ENCODE assay signal across 28 cellular contexts in genomic region chr11:10701982-10702381, GRCh38. TPM values are rescaled to one million over a fixed set of nuclear protein-coding genes. Genes with fewer than 3 reads are reported as not detected.
DNase-seq lines count a peak whose midpoint lies in the region; ATAC-seq, FAIRE-seq and TF ChIP-seq lines count a peak whose summit lies in the region.
"Had no signal": no experiment of that assay in that cellular context is flagged by ENCODE, and none has a peak within 500 bp of the region (broad histone marks: within the 10 kb centered on the region; RNA-seq: fewer than 3 reads in every experiment).

No MANE protein-coding gene starts in this region.

- H3K4me3 Mint-ChIP-seq in activated CD4-positive, alpha-beta T cell treated with anti-CD3 and anti-CD28 coated beads, Interleukin-2, amount 10 ng/mL, durations not matched to agents 24 days and 14 days: no peak overlapping the region
- H3K4me3 Mint-ChIP-seq: activated naive CD8-positive, alpha-beta T cell treated with anti-CD3 and anti-CD28 coated beads, Interleukin-2, amount 50 U/mL, for 24 hours; nephron progenitor cell; T-helper 1 cell treated with Interleukin-12 subunit alpha and Interleukin-12 subunit beta and Interleukin-4 antibody, amounts not matched to agents 30 μg/mL and 1 μg/mL, for 36 hours had no signal

- intact Hi-C loops in left lung (cut with DNase I): no loop called here
- intact Hi-C loops in activated CD4-positive, alpha-beta T cell treated with anti-CD3 and anti-CD28 coated beads, Interleukin-2, amount 10 ng/mL, durations not matched to agents 24 days and 14 days (cut with micrococcal nuclease): no loop called here

- ATAC-seq in left lung (no peak), GM21367 (IDR thresholded peaks at IDR 0.05; ENCODE audit: unreplicated experiment) (no peak)
- ATAC-seq: activated naive CD8-positive, alpha-beta T cell treated with anti-CD3 and anti-CD28 coated beads, Interleukin-2, amount 50 U/mL, for 24 hours; SK-N-SH treated with all-trans-retinoic acid at 6 μM for 48 hours had no signal

- DNase-seq in EL: peak; percentile 29
- DNase-seq in NB4 (ENCODE audit: low read depth): peak; percentile 13
- DNase-seq in bronchial epithelial cell (ENCODE audit: low read depth): peak; percentile 21
- peak; percentile 8 for DNase-seq in skeletal muscle cell (ENCODE audit: low read depth)
- DNase-seq in left lung: no peak
- no peak for DNase-seq in activated CD4-positive, alpha-beta T cell treated with anti-CD3 and anti-CD28 coated beads, Interleukin-2, amount 10 ng/mL, durations not matched to agents 24 days and 14 days
- DNase-seq: activated CD4-positive, alpha-beta T cell treated with anti-CD3 and anti-CD28 coated beads, Interleukin-2, amount 50 U/mL, for 48 hours; activated naive CD4-positive, alpha-beta T cell; activated naive CD8-positive, alpha-beta T cell treated with anti-CD3 and anti-CD28 coated beads, Interleukin-2, amount 50 U/mL, for 24 hours; cerebellar nuclear complex; DMS 273 treated with DMSO at 0.1 percent for 48 hours; dorsolateral prefrontal cortex; hippocampal formation; MM.1S; NCI-H1930; NCI-H2171 treated with DMSO at 0.1 percent for 48 hours; NCI-H524; nephron progenitor cell; OCI-M1; ovary; Right ventricle myocardium superior; small intestine; stimulated activated naive CD4-positive, alpha-beta T cell treated with Interleukin-2 at 50 U/mL for 16 hours had no signal

- no peaks in the 10 kb centered on the region for H3K9me3 ChIP-seq in left lung
- H3K9me3 ChIP-seq: ovary had no signal

- H3K4me1 ChIP-seq in left lung: no peaks in the 10 kb centered on the region

- H3K36me3 Mint-ChIP-seq in activated CD4-positive, alpha-beta T cell treated with anti-CD3 and anti-CD28 coated beads, Interleukin-2, amount 10 ng/mL, durations not matched to agents 24 days and 14 days (ENCODE audit: low read depth): no peaks in the 10 kb centered on the region

- H3K4me1 Mint-ChIP-seq in activated CD4-positive, alpha-beta T cell treated with anti-CD3 and anti-CD28 coated beads, Interleukin-2, amount 10 ng/mL, durations not matched to agents 24 days and 14 days: no peaks in the 10 kb centered on the region
- H3K4me1 Mint-ChIP-seq: activated naive CD8-positive, alpha-beta T cell treated with anti-CD3 and anti-CD28 coated beads, Interleukin-2, amount 50 U/mL, for 24 hours had no signal

- TF ChIP-seq CTCF in NB4 (IDR thresholded peaks at IDR 0.05; ENCODE audit: low read depth, low read length) (no peak), bronchial epithelial cell (IDR thresholded peaks at IDR 0.05; ENCODE audit: insufficient read depth, low read length, severe bottlenecking) (no peak), left lung (IDR thresholded peaks at IDR 0.05) (no peak)

- H3K27ac Mint-ChIP-seq in activated CD4-positive, alpha-beta T cell treated with anti-CD3 and anti-CD28 coated beads, Interleukin-2, amount 10 ng/mL, durations not matched to agents 24 days and 14 days: no peak overlapping the region
- H3K27ac Mint-ChIP-seq: activated naive CD8-positive, alpha-beta T cell treated with anti-CD3 and anti-CD28 coated beads, Interleukin-2, amount 50 U/mL, for 24 hours; nephron progenitor cell; T-helper 1 cell treated with Interleukin-12 subunit alpha and Interleukin-12 subunit beta and Interleukin-4 antibody, amounts not matched to agents 30 μg/mL and 1 μg/mL, for 36 hours had no signal

- H3K4me3 ChIP-seq in NB4 (ENCODE audit: low read depth, low read length) (no peak overlapping the region), bronchial epithelial cell (ENCODE audit: low read depth, low read length) (no peak overlapping the region), skeletal muscle cell (ENCODE audit: low read depth, low read length) (no peak overlapping the region), left lung (no peak overlapping the region)
- H3K4me3 ChIP-seq: BLaER1, dorsolateral prefrontal cortex, ovary had no signal

- H3K27ac ChIP-seq in left lung: no peak overlapping the region
- H3K27ac ChIP-seq: BLaER1, dorsolateral prefrontal cortex, ovary had no signal

- no peak for FAIRE-seq in bronchial epithelial cell (lab: Jason Lieb, UNC)
- FAIRE-seq: small intestine, urothelium cell line had no signal

- H3K27me3 ChIP-seq in bronchial epithelial cell (ENCODE audit: control insufficient read depth, insufficient read depth, low read length) (peaks cover 1% of the 10 kb centered on the region), left lung (no peaks in the 10 kb centered on the region)
- H3K27me3 ChIP-seq: BLaER1, dorsolateral prefrontal cortex, ovary had no signal

- peaks cover 3% of the 10 kb centered on the region for H3K9me3 Mint-ChIP-seq in activated CD4-positive, alpha-beta T cell treated with anti-CD3 and anti-CD28 coated beads, Interleukin-2, amount 10 ng/mL, durations not matched to agents 24 days and 14 days
- H3K9me3 Mint-ChIP-seq: T-helper 1 cell treated with Interleukin-12 subunit alpha and Interleukin-12 subunit beta and Interleukin-4 antibody, amounts not matched to agents 30 μg/mL and 1 μg/mL, for 36 hours had no signal

- peaks cover 8% of the 10 kb centered on the region for H3K27me3 Mint-ChIP-seq in activated CD4-positive, alpha-beta T cell treated with anti-CD3 and anti-CD28 coated beads, Interleukin-2, amount 10 ng/mL, durations not matched to agents 24 days and 14 days
- H3K27me3 Mint-ChIP-seq: activated naive CD8-positive, alpha-beta T cell treated with anti-CD3 and anti-CD28 coated beads, Interleukin-2, amount 50 U/mL, for 24 hours had no signal

- no peak for TF ChIP-seq POLR2A in NB4 (IDR thresholded peaks at IDR 0.05; ENCODE audit: extremely low read depth, insufficient read length)

- H3K36me3 ChIP-seq in bronchial epithelial cell (ENCODE audit: control insufficient read depth, insufficient read depth, low read length) (no peaks in the 10 kb centered on the region), left lung (no peaks in the 10 kb centered on the region)
- H3K36me3 ChIP-seq: BLaER1, ovary had no signal

RNA-seq across cellular contexts. Expression of gene IRAG1, which starts 8.4 kb away (rescaled TPM):
- total RNA-seq in bronchial epithelial cell (0.26 and 0.51 TPM in 2 replicates), left lung (10 to 100 TPM; 17.0 to 17.5 TPM)
- total RNA-seq in activated CD4-positive, alpha-beta T cell treated with anti-CD3 and anti-CD28 coated beads, Interleukin-2, amount 10 ng/mL, durations not matched to agents 24 days and 14 days: not detected in 2 replicates

RNA-seq across cellular contexts. Expression of gene CTR9, which starts 49.1 kb away (rescaled TPM):
- total RNA-seq in bronchial epithelial cell: 16.8 and 24.7 TPM in 2 replicates
- 10 to 100 TPM; 33.8 to 38.4 TPM for total RNA-seq in left lung
- total RNA-seq in activated CD4-positive, alpha-beta T cell treated with anti-CD3 and anti-CD28 coated beads, Interleukin-2, amount 10 ng/mL, durations not matched to agents 24 days and 14 days: 43.9 and 44.3 TPM in 2 replicates

Comparison
In these comparisons a context has a peak if more than half of its experiments do, and no peak if none do; other contexts are left out.
1. DNase-seq: peak in EL (single experiment), NB4 (single experiment), bronchial epithelial cell (single experiment) and skeletal muscle cell (single experiment); none in left lung (0 of 2) and activated CD4-positive, alpha-beta T cell treated with anti-CD3 and anti-CD28 coated beads, Interleukin-2, amount 10 ng/mL, durations not matched to agents 24 days and 14 days (single experiment).
2. RNA of gene IRAG1, which starts 8.4 kb away (total RNA-seq): 17.0 to 17.5 TPM in left lung; 0.26 to 0.51 TPM in bronchial epithelial cell and not detected in activated CD4-positive, alpha-beta T cell treated with anti-CD3 and anti-CD28 coated beads, Interleukin-2, amount 10 ng/mL, durations not matched to agents 24 days and 14 days; every median in the first group is over 10 times any median in the second.